In the genomic region with DNA sequence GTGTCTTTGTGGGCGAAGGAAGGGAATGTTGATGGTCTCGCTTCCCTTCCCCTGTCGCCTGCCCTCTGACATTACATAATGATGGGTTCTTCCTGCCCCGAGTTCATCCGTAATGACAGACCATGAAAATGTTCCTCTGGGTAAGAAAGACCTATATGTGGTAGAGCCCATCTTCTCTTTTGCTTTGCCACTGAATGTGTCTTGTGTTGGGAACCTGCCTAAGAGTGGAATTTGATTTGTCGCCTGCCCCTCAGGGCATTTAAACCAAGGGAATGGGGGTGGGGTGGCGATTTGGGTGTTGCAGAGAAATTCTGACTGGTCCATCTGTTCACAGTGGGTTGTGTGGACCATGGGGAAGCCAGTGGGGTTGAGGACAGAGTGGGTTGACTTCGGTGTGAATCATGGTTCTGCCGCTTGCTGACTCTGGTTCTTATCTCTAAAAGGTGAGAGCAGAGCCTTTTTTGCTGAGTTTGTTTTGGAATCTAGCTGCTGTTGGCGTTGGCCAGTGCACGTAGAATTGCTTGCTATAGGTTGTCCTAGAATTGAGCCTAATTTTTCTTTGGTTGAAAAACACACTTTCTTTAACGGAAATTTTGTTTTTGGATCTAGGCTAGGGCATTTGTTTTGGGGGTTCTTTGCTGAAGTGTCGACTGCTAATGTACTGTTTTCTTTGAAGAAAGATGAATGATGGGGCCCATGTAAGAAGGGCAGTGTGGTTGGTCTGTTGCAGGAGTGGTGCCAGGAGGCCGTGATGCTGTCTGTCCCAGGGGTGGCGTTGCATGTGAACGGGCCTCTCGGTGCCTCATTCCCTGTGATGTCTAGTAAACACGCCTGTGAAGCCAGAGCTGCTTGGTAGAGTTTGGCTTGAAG, we compare ENCODE assay signal across 8 cellular contexts. TPM values are rescaled to one million over a fixed set of nuclear protein-coding genes. Genes with fewer than 3 reads are reported as not detected.
DNase-seq lines count a peak whose midpoint lies in the region; TF ChIP-seq lines count a peak whose summit lies in the region.

No MANE protein-coding gene starts in this region.

- H3K4me1 ChIP-seq in Caco-2, result peaks cover 43% of the 10 kb centered on the region
- peaks cover 15% of the 10 kb centered on the region for H3K4me1 ChIP-seq in Karpas-422 (ENCODE audit: low read length)

- H3K4me3 Mint-ChIP-seq in Caco-2 (ENCODE audit: unreplicated experiment), result peak overlapping the region; percentile 82
- peak overlapping the region; percentile 94 for H3K4me3 Mint-ChIP-seq in activated naive CD4-positive, alpha-beta T cell treated with anti-CD3 and anti-CD28 coated beads, Interleukin-2, amount 50 U/mL, for 24 hours
- H3K4me3 Mint-ChIP-seq in stimulated activated naive CD8-positive, alpha-beta T cell treated with anti-CD3 and anti-CD28 coated beads, Interleukin-15, Interleukin-2, amounts not matched to agents 100 ng/mL and 50 ng/mL, for 24 hours, result peak overlapping the region; percentile 98

- H2AFZ ChIP-seq in Karpas-422 (ENCODE audit: low read length), result no peak overlapping the region

- H3K27me3 ChIP-seq in Caco-2 (replicated peaks; ENCODE audit: control insufficient read depth, insufficient read depth, low read length) (no peaks in the 10 kb centered on the region), Karpas-422 (ENCODE audit: low read length) (no peaks in the 10 kb centered on the region)

- intact Hi-C loops in Caco-2 (cut with micrococcal nuclease; ENCODE audit: unreplicated experiment), result loop anchor here (1.0 kb wide), 1 partner anchor 33 kb away; no protein-coding TSS in a partner anchor

- no peaks in the 10 kb centered on the region for H3K27me3 Mint-ChIP-seq in Caco-2 (ENCODE audit: insufficient read depth, unreplicated experiment)
- H3K27me3 Mint-ChIP-seq in activated naive CD4-positive, alpha-beta T cell treated with anti-CD3 and anti-CD28 coated beads, Interleukin-2, amount 50 U/mL, for 24 hours, result no peaks in the 10 kb centered on the region
- no peaks in the 10 kb centered on the region for H3K27me3 Mint-ChIP-seq in stimulated activated naive CD8-positive, alpha-beta T cell treated with anti-CD3 and anti-CD28 coated beads, Interleukin-15, Interleukin-2, amounts not matched to agents 100 ng/mL and 50 ng/mL, for 24 hours

- H3K9ac ChIP-seq in Karpas-422 (ENCODE audit: low read length), result peak overlapping the region; percentile 67

- TSS peak; percentile 31 for BruUV-seq in Caco-2 (replicated peaks; lab: Mats Ljungman, UMichigan)

- H3K4me2 ChIP-seq in Karpas-422 (ENCODE audit: low read depth, low read length, poor library complexity, severe bottlenecking), result peak overlapping the region; percentile 85

- H3K4me1 Mint-ChIP-seq in Caco-2 (ENCODE audit: low read depth, unreplicated experiment), result peaks cover 15% of the 10 kb centered on the region
- peaks cover 57% of the 10 kb centered on the region for H3K4me1 Mint-ChIP-seq in activated naive CD4-positive, alpha-beta T cell treated with anti-CD3 and anti-CD28 coated beads, Interleukin-2, amount 50 U/mL, for 24 hours
- H3K4me1 Mint-ChIP-seq in stimulated activated naive CD8-positive, alpha-beta T cell treated with anti-CD3 and anti-CD28 coated beads, Interleukin-15, Interleukin-2, amounts not matched to agents 100 ng/mL and 50 ng/mL, for 24 hours (ENCODE audit: low read depth), result peaks cover 63% of the 10 kb centered on the region

- peak overlapping the region; percentile 26 for H3K27ac Mint-ChIP-seq in Caco-2 (ENCODE audit: unreplicated experiment)
- peak overlapping the region; percentile 96 for H3K27ac Mint-ChIP-seq in activated naive CD4-positive, alpha-beta T cell treated with anti-CD3 and anti-CD28 coated beads, Interleukin-2, amount 50 U/mL, for 24 hours
- H3K27ac Mint-ChIP-seq in stimulated activated naive CD8-positive, alpha-beta T cell treated with anti-CD3 and anti-CD28 coated beads, Interleukin-15, Interleukin-2, amounts not matched to agents 100 ng/mL and 50 ng/mL, for 24 hours, result peak overlapping the region; percentile 95

- TF ChIP-seq CTCF in Caco-2 (IDR thresholded peaks at IDR 0.05; ENCODE audit: insufficient read depth in 1 of 2, low read depth in 1 of 2, low read length in 1 of 2, severe bottlenecking in 1 of 2, unreplicated experiment in 1 of 2), result no peak

- H3K27ac ChIP-seq in Karpas-422 (ENCODE audit: low read length), result no peak overlapping the region

- H3K9me3 ChIP-seq in Caco-2 (no peaks in the 10 kb centered on the region), Karpas-422 (ENCODE audit: low read length) (no peaks in the 10 kb centered on the region), iPS-18c (ENCODE audit: control insufficient read depth, insufficient read depth, low read length) (no peaks in the 10 kb centered on the region)

- H3K4me3 ChIP-seq in Caco-2 (ENCODE audit: low read depth, low read length) (peak overlapping the region; percentile 78), Karpas-422 (ENCODE audit: low read length) (peak overlapping the region; percentile 73), iPS-18c (ENCODE audit: insufficient read depth, low read depth, low read length) (peak overlapping the region; percentile 59)

- no peaks in the 10 kb centered on the region for H3K36me3 ChIP-seq in Caco-2 (ENCODE audit: control insufficient read depth, insufficient read depth, low read length)
- no peaks in the 10 kb centered on the region for H3K36me3 ChIP-seq in Karpas-422 (ENCODE audit: insufficient read depth, low read length)

- H3K79me2 ChIP-seq in Karpas-422 (ENCODE audit: low read length), result no peaks in the 10 kb centered on the region

- H4K20me1 ChIP-seq in Karpas-422 (ENCODE audit: insufficient read depth, low read depth, low read length), result peaks cover 22% of the 10 kb centered on the region; the same call in 1 of the 2 replicates

- H3K9me3 Mint-ChIP-seq in Caco-2 (ENCODE audit: unreplicated experiment), result no peaks in the 10 kb centered on the region
- H3K9me3 Mint-ChIP-seq in activated naive CD4-positive, alpha-beta T cell treated with anti-CD3 and anti-CD28 coated beads, Interleukin-2, amount 50 U/mL, for 24 hours, result no peaks in the 10 kb centered on the region
- no peaks in the 10 kb centered on the region for H3K9me3 Mint-ChIP-seq in stimulated activated naive CD8-positive, alpha-beta T cell treated with anti-CD3 and anti-CD28 coated beads, Interleukin-15, Interleukin-2, amounts not matched to agents 100 ng/mL and 50 ng/mL, for 24 hours

- DNase-seq in Caco-2 (peak in 1 of 2 experiments; percentile 9), Karpas-422 (no peak), A172 (ENCODE audit: low spot score) (no peak), amniotic stem cell (lab: John Stamatoyannopoulos, UW) (no peak), SKM-1 treated with dmso at 0.1 percent for 144 hours (lab: John Stamatoyannopoulos, UW; ENCODE audit: unreplicated experiment) (no peak)

- POLR2A ChIA-PET in Caco-2 (lab: Charles Lee), result no interaction called here

- CTCF ChIA-PET in Caco-2 (lab: Charles Lee), result no interaction called here

- H3K36me3 Mint-ChIP-seq in Caco-2 (ENCODE audit: insufficient read depth, unreplicated experiment), result peaks cover 7% of the 10 kb centered on the region
- no peaks in the 10 kb centered on the region for H3K36me3 Mint-ChIP-seq in activated naive CD4-positive, alpha-beta T cell treated with anti-CD3 and anti-CD28 coated beads, Interleukin-2, amount 50 U/mL, for 24 hours
- H3K36me3 Mint-ChIP-seq in stimulated activated naive CD8-positive, alpha-beta T cell treated with anti-CD3 and anti-CD28 coated beads, Interleukin-15, Interleukin-2, amounts not matched to agents 100 ng/mL and 50 ng/mL, for 24 hours (ENCODE audit: low read depth), result no peaks in the 10 kb centered on the region

- no peaks in the 10 kb centered on the region for H3K9me2 ChIP-seq in Karpas-422 (replicated peaks; ENCODE audit: insufficient read depth, low read length)

RNA-seq across cellular contexts. Expression of gene INPP4A, which starts 1.3 kb away (rescaled TPM):
- total RNA-seq in Caco-2 (2022), result 24.9 and 26.3 TPM in 2 replicates
- 5.3 and 7.9 TPM in 2 replicates for total RNA-seq in Karpas-422 (2014; rRNA removed; shearing (Covaris generic); ENCODE audit: low replicate concordance)
- total RNA-seq in A172 (2014; rRNA removed; shearing (Covaris generic)), result 19.7 and 22.0 TPM in 2 replicates

Comparison
In these comparisons a context has a peak if more than half of its experiments do, and no peak if none do; other contexts are left out.
1. H3K27ac Mint-ChIP-seq: peak in every context shown above with its lines; median percentile 96 in activated naive CD4-positive, alpha-beta T cell treated with anti-CD3 and anti-CD28 coated beads, Interleukin-2, amount 50 U/mL, for 24 hours; 95 in stimulated activated naive CD8-positive, alpha-beta T cell treated with anti-CD3 and anti-CD28 coated beads, Interleukin-15, Interleukin-2, amounts not matched to agents 100 ng/mL and 50 ng/mL, for 24 hours; 26 in Caco-2.